11 cellular contexts compared by ENCODE assay signal in the genomic region with DNA sequence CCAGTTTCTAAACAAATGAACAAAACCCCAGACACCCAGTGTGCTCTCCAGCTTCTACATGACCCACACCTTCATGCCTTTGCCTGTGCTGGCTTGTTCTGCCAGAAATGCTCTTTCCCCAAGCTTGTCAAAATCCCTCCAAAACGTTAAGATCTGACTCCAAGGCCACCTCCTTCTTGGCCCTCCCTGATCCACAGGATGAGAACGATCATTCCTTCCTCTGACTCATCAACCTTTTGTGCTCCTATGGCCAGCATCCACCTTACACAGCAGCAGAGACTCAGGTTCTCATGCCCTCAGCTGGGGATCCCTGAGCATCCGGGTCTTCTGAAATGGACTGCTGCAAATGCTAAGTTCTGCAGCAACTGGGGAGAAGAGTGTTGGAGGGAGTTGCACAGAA. TPM values are rescaled to one million over a fixed set of nuclear protein-coding genes. Genes with fewer than 3 reads are reported as not detected.
DNase-seq lines count a peak whose midpoint lies in the region; ATAC-seq and TF ChIP-seq lines count a peak whose summit lies in the region.
"Had no signal": no experiment of that assay in that cellular context is flagged by ENCODE, and none has a peak within 500 bp of the region (broad histone marks: within the 10 kb centered on the region; RNA-seq: fewer than 3 reads in every experiment).

No MANE protein-coding gene starts in this region.

- no peak for ATAC-seq in GM21576 (IDR thresholded peaks at IDR 0.05; ENCODE audit: unreplicated experiment)

- no peaks in the 10 kb centered on the region for H3K9me3 ChIP-seq in adrenal gland (replicated peaks in 1 of 3)
- H3K9me3 ChIP-seq: SJSA1 had no signal

- peaks cover 59% of the 10 kb centered on the region for H3K4me1 Mint-ChIP-seq in activated naive CD4-positive, alpha-beta T cell treated with anti-CD3 and anti-CD28 coated beads for 36 hours (ENCODE audit: low read depth)
- peaks cover 40% of the 10 kb centered on the region for H3K4me1 Mint-ChIP-seq in type B pancreatic cell (ENCODE audit: unreplicated experiment)

- H3K36me3 ChIP-seq in adrenal gland (replicated peaks in 1 of 2): no peaks in the 10 kb centered on the region

- no peak overlapping the region for H3K4me3 Mint-ChIP-seq in activated naive CD4-positive, alpha-beta T cell treated with anti-CD3 and anti-CD28 coated beads for 36 hours
- H3K4me3 Mint-ChIP-seq in type B pancreatic cell: peak overlapping the region; percentile 88

- no peaks in the 10 kb centered on the region for H3K27me3 ChIP-seq in adrenal gland
- H3K27me3 ChIP-seq: SJSA1 had no signal

- H3K27me3 Mint-ChIP-seq in activated naive CD4-positive, alpha-beta T cell treated with anti-CD3 and anti-CD28 coated beads for 36 hours (ENCODE audit: low read depth): no peaks in the 10 kb centered on the region
- H3K27me3 Mint-ChIP-seq in type B pancreatic cell: no peaks in the 10 kb centered on the region

- no peaks in the 10 kb centered on the region for H3K9me3 Mint-ChIP-seq in activated naive CD4-positive, alpha-beta T cell treated with anti-CD3 and anti-CD28 coated beads for 36 hours
- no peaks in the 10 kb centered on the region for H3K9me3 Mint-ChIP-seq in type B pancreatic cell

- intact Hi-C loops in activated naive CD4-positive, alpha-beta T cell treated with anti-CD3 and anti-CD28 coated beads for 36 hours (cut with micrococcal nuclease): loop anchor here (5.0 kb wide), 1 partner anchor 456 kb away; a partner anchor contains a TSS
- intact Hi-C loops in adrenal gland (cut with DNase I): loop anchor here in 1 of 2 donors (5.0 kb wide), 1 partner anchor 39 kb away; a partner anchor contains a TSS

- 3 to 20% (median 8%) methylated on average over 3 of the region's 3 CpGs for WGBS in adrenal gland, 4 donors

- H3K4me1 ChIP-seq in adrenal gland (replicated peaks in 1 of 2): peaks cover 42 to 54% of the 10 kb centered on the region in 2 donors

- H3K27ac Mint-ChIP-seq in activated naive CD4-positive, alpha-beta T cell treated with anti-CD3 and anti-CD28 coated beads for 36 hours: peak overlapping the region; percentile 67
- H3K27ac Mint-ChIP-seq in type B pancreatic cell: peak overlapping the region; percentile 100

- DNase-seq in activated naive CD4-positive, alpha-beta T cell treated with anti-CD3 and anti-CD28 coated beads for 36 hours: no peak
- DNase-seq in activated naive CD4-positive, alpha-beta T cell (lab: John Stamatoyannopoulos, UW): no peak
- DNase-seq in adrenal gland (peak in 3 of 7 donors; percentile 30 to 53 (median 41)), iris pigment epithelial cell (ENCODE audit: low read depth) (peak; percentile 65), type B pancreatic cell (ENCODE audit: extremely low spot score, unreplicated experiment) (no peak), GDM1 (lab: John Stamatoyannopoulos, UW) (no peak), GM13977 (ENCODE audit: low spot score) (no peak)
- DNase-seq: DMS 273 treated with DMSO at 0.1 percent for 48 hours; stimulated activated CD4-positive, alpha-beta T cell treated with anti-CD3 and anti-CD28 coated beads, Interleukin-4, amount 100 ng/mL, for 24 hours had no signal

- peak overlapping the region; percentile 87 to 100 (median 99) for H3K27ac ChIP-seq in adrenal gland

- TF ChIP-seq CTCF in adrenal gland (IDR thresholded peaks at IDR 0.05) (no peak), type B pancreatic cell (conservative IDR thresholded peaks at IDR 0.05) (no peak), GM13977 (IDR thresholded peaks at IDR 0.05; ENCODE audit: extremely low read depth, insufficient read depth, missing control alignments) (no peak)

- no peak for TF ChIP-seq POLR2A in adrenal gland (IDR thresholded peaks at IDR 0.05)

- no peak overlapping the region for H3K4me3 ChIP-seq in adrenal gland
- H3K4me3 ChIP-seq: SJSA1 had no signal

- no peaks in the 10 kb centered on the region for H3K36me3 Mint-ChIP-seq in activated naive CD4-positive, alpha-beta T cell treated with anti-CD3 and anti-CD28 coated beads for 36 hours (ENCODE audit: low read depth)
- peaks cover 8% of the 10 kb centered on the region for H3K36me3 Mint-ChIP-seq in type B pancreatic cell

- CTCF ChIA-PET in activated naive CD4-positive, alpha-beta T cell treated with anti-CD3 and anti-CD28 coated beads for 36 hours (lab: Charles Lee): interaction anchor here (1.2 to 1.5 kb wide), 8 partner anchors 16 to 121 kb away, joined by 3 to 7 read pairs (median 5); a partner anchor contains a TSS

- in situ Hi-C loops in GM13977 (cut with MboI; ENCODE audit: low pct_unique_long_range_greater_than_20kb, low sequenced_read_pairs, unreplicated experiment): no loop called here

RNA-seq across cellular contexts. Expression of a gene that starts 3.0 kb away (rescaled TPM):
- total RNA-seq in activated naive CD4-positive, alpha-beta T cell treated with anti-CD3 and anti-CD28 coated beads for 36 hours: 1 to 10 TPM; 9.2 to 9.4 TPM
- 100 to 1,000 TPM in 1 of 8 donors, 10 to 100 TPM in 7; 54.0 to 111 (median 76.4) TPM for total RNA-seq in adrenal gland
- polyA plus RNA-seq in adrenal gland: 10 to 100 TPM; 30.0 to 59.6 (median 54.6) TPM
- 34.5 and 76.6 TPM in 2 replicates for total RNA-seq in type B pancreatic cell (ENCODE audit: low replicate concordance)

RNA-seq across cellular contexts. Expression of a gene that starts 4.8 kb away (rescaled TPM):
- total RNA-seq in activated naive CD4-positive, alpha-beta T cell treated with anti-CD3 and anti-CD28 coated beads for 36 hours: not detected
- total RNA-seq in adrenal gland: not detected
- under 1 TPM in 1 of 3 donors, not detected in 2; 0.24 TPM for polyA plus RNA-seq in adrenal gland
- not detected in 2 replicates for total RNA-seq in type B pancreatic cell (ENCODE audit: low replicate concordance)
- total RNA-seq: SJSA1 had no signal

RNA-seq across cellular contexts. Expression of a gene that starts 7.7 kb away (rescaled TPM):
- total RNA-seq in activated naive CD4-positive, alpha-beta T cell treated with anti-CD3 and anti-CD28 coated beads for 36 hours: 100 to 1,000 TPM; 204 to 205 TPM
- 100 to 1,000 TPM in 5 of 8 donors, 10 to 100 TPM in 3; 84.2 to 172 (median 118) TPM for total RNA-seq in adrenal gland
- 10 to 100 TPM; 19.3 to 80.4 (median 58.7) TPM for polyA plus RNA-seq in adrenal gland
- total RNA-seq in type B pancreatic cell (ENCODE audit: low replicate concordance): 175 and 244 TPM in 2 replicates

RNA-seq across cellular contexts. Expression of a gene that starts 31.6 kb away (rescaled TPM):
- total RNA-seq in activated naive CD4-positive, alpha-beta T cell treated with anti-CD3 and anti-CD28 coated beads for 36 hours: 1 to 10 TPM; 5.1 to 5.9 TPM
- total RNA-seq in adrenal gland (10 to 100 TPM; 18.7 to 56.3 (median 39.0) TPM), type B pancreatic cell (ENCODE audit: low replicate concordance) (16.4 and 51.1 TPM in 2 replicates)
- polyA plus RNA-seq in adrenal gland: 10 to 100 TPM; 32.2 to 40.8 (median 32.9) TPM

RNA-seq across cellular contexts. Expression of a gene that starts 37.2 kb away (rescaled TPM):
- total RNA-seq in activated naive CD4-positive, alpha-beta T cell treated with anti-CD3 and anti-CD28 coated beads for 36 hours: 1 to 10 TPM; 1.3 to 1.6 TPM
- total RNA-seq in adrenal gland (10 to 100 TPM; 12.8 to 76.7 (median 27.3) TPM), type B pancreatic cell (ENCODE audit: low replicate concordance) (21.8 and 76.0 TPM in 2 replicates)
- polyA plus RNA-seq in adrenal gland: 10 to 100 TPM; 10.2 to 33.2 (median 19.2) TPM
- total RNA-seq: SJSA1 had no signal
